In the genomic region with DNA sequence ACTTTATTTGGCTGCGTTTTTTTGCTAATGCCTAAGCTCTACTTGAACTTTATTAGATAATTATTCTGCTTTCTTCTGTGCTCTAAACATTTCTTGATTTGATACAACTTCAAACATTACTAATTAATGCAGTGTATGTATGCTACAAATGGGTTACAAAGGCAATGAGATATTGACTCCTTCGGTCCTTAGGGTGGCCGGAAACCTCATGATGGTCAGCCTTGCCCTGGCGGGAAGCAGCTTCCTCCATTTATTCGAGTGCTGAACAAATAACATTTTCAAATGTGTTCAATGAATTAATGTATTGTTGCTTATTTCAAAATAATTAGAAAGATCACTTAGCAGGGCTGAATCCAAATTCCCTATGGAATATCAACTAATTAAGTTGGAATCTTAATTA, we compare ENCODE assay signal across 14 cellular contexts. TPM values are rescaled to one million over a fixed set of nuclear protein-coding genes. Genes with fewer than 3 reads are reported as not detected.
DNase-seq lines count a peak whose midpoint lies in the region; ATAC-seq, FAIRE-seq and TF ChIP-seq lines count a peak whose summit lies in the region.
"Had no signal": no experiment of that assay in that cellular context is flagged by ENCODE, and none has a peak within 500 bp of the region (broad histone marks: within the 10 kb centered on the region; RNA-seq: fewer than 3 reads in every experiment).

No MANE protein-coding gene starts in this region.

- 78% methylated on average over 5 of the region's 5 CpGs for WGBS in K562 (ENCODE audit: insufficient coverage, low coverage, missing lambda C conversion rate)

- H3K9me2 ChIP-seq in MM.1S (replicated peaks; ENCODE audit: insufficient read depth, low read length), result no peaks in the 10 kb centered on the region

- H3K9me1 ChIP-seq in K562 (ENCODE audit: control insufficient read depth, insufficient read depth, low read length), result no peaks in the 10 kb centered on the region

- CTCF ChIA-PET in activated CD4-positive, alpha-beta T cell treated with anti-CD3 and anti-CD28 coated beads, Interleukin-2, amount 10 ng/mL, durations not matched to agents 7 days and 5 days (lab: Charles Lee), result no interaction called here
- CTCF ChIA-PET in K562 (lab: Yijun Ruan, JAX; ENCODE audit: low intra/inter-chr PET ratio), result no interaction called here

- H3K4me1 ChIP-seq in MM.1S (ENCODE audit: low read length), result peaks cover 17% of the 10 kb centered on the region
- peaks cover 43 to 54% of the 10 kb centered on the region in 2 experiments for H3K4me1 ChIP-seq in K562 (replicated peaks in 1 of 2; ENCODE audit: control insufficient read depth in 2 of 2, insufficient read depth in 2 of 2, low read length in 2 of 2)
- H3K4me1 ChIP-seq in gastrocnemius medialis, result peaks cover 35 to 41% of the 10 kb centered on the region in 2 donors

- H3K27me3 Mint-ChIP-seq in activated CD4-positive, alpha-beta T cell treated with anti-CD3 and anti-CD28 coated beads, Interleukin-2, amount 10 ng/mL, durations not matched to agents 7 days and 5 days, result no peaks in the 10 kb centered on the region

- peaks cover 3% of the 10 kb centered on the region for H3K9me3 Mint-ChIP-seq in activated CD4-positive, alpha-beta T cell treated with anti-CD3 and anti-CD28 coated beads, Interleukin-2, amount 10 ng/mL, durations not matched to agents 7 days and 5 days

- peaks cover 11% of the 10 kb centered on the region for H3K79me2 ChIP-seq in MM.1S (ENCODE audit: low read length)
- peaks cover 19% of the 10 kb centered on the region for H3K79me2 ChIP-seq in K562 (ENCODE audit: control insufficient read depth, insufficient read depth, low read length)

- H3K27ac Mint-ChIP-seq in activated CD4-positive, alpha-beta T cell treated with anti-CD3 and anti-CD28 coated beads, Interleukin-2, amount 10 ng/mL, durations not matched to agents 7 days and 5 days, result peak overlapping the region; percentile 43

- ATAC-seq in K562, result no peak
- no peak for ATAC-seq in gastrocnemius medialis
- no peak for ATAC-seq in GM18868 (IDR thresholded peaks at IDR 0.05; ENCODE audit: unreplicated experiment)
- ATAC-seq: lower lobe of right lung had no signal

- H3K27me3 ChIP-seq in MM.1S (replicated peaks; ENCODE audit: insufficient read depth, low read length) (no peaks in the 10 kb centered on the region), K562 (ENCODE audit: control insufficient read depth in 2 of 2, insufficient read depth in 2 of 2, low read length in 2 of 2) (no peaks in the 10 kb centered on the region), gastrocnemius medialis (no peaks in the 10 kb centered on the region)

- intact Hi-C loops in K562 (cut with micrococcal nuclease) (loop anchor here (10.0 kb wide), 2 partner anchors 1217 to 1993 kb away; a partner anchor contains a TSS), gastrocnemius medialis (cut with DNase I; ENCODE audit: low total_unique reads) (no loop called here)

- H3K9me3 ChIP-seq in MM.1S (replicated peaks; ENCODE audit: insufficient read depth, low read length) (no peaks in the 10 kb centered on the region), K562 (replicated peaks; ENCODE audit: control insufficient read depth, insufficient read depth, low read depth, low read length) (no peaks in the 10 kb centered on the region), gastrocnemius medialis (no peaks in the 10 kb centered on the region)
- H3K9me3 ChIP-seq: lower lobe of right lung had no signal

- H3K4me1 Mint-ChIP-seq in activated CD4-positive, alpha-beta T cell treated with anti-CD3 and anti-CD28 coated beads, Interleukin-2, amount 10 ng/mL, durations not matched to agents 7 days and 5 days, result peaks cover 44% of the 10 kb centered on the region

- H3K36me3 Mint-ChIP-seq in activated CD4-positive, alpha-beta T cell treated with anti-CD3 and anti-CD28 coated beads, Interleukin-2, amount 10 ng/mL, durations not matched to agents 7 days and 5 days (ENCODE audit: low read depth), result peaks cover 45% of the 10 kb centered on the region

- no peak overlapping the region for H3K27ac ChIP-seq in MM.1S (ENCODE audit: low read length)
- no peak overlapping the region for H3K27ac ChIP-seq in K562 (ENCODE audit: extremely low read depth, low read depth, low read length)
- H3K27ac ChIP-seq in gastrocnemius medialis, result peak overlapping the region; percentile 96 to 100 (median 98)

- BruUV-seq in K562 (replicated peaks; lab: Mats Ljungman, UMichigan), result no TSS peak

- no peak overlapping the region for H2AFZ ChIP-seq in MM.1S (ENCODE audit: low read length)
- no peak overlapping the region for H2AFZ ChIP-seq in K562 (ENCODE audit: low read depth, low read length)

- TF ChIP-seq CTCF in MM.1S (IDR thresholded peaks at IDR 0.05; ENCODE audit: low read length) (no peak), K562 (IDR thresholded peaks at IDR 0.05 in 2 of 3, conservative IDR thresholded peaks at IDR 0.05 in 1 of 3; ENCODE audit: insufficient read depth in 2 of 3, low read depth in 1 of 3, low read length in 3 of 3) (no peak), gastrocnemius medialis (IDR thresholded peaks at IDR 0.05 in 4 of 5, conservative IDR thresholded peaks at IDR 0.05 in 1 of 5) (no peak)

- H3K36me3 ChIP-seq in MM.1S (replicated peaks; ENCODE audit: insufficient read depth, low read length) (no peaks in the 10 kb centered on the region), K562 (ENCODE audit: control insufficient read depth, insufficient read depth, low read length) (no peaks in the 10 kb centered on the region), gastrocnemius medialis (no peaks in the 10 kb centered on the region)
- H3K36me3 ChIP-seq: lower lobe of right lung had no signal

- peak overlapping the region; percentile 81 for H3K4me3 Mint-ChIP-seq in activated CD4-positive, alpha-beta T cell treated with anti-CD3 and anti-CD28 coated beads, Interleukin-2, amount 10 ng/mL, durations not matched to agents 7 days and 5 days

- peaks cover 31% of the 10 kb centered on the region for H3F3A ChIP-seq in MM.1S (ENCODE audit: insufficient read depth, low read length)

- H3K4me3 ChIP-seq in MM.1S (ENCODE audit: low read length) (no peak overlapping the region), K562 (no peak overlapping the region), gastrocnemius medialis (no peak overlapping the region)

- POLR2A ChIA-PET in activated CD4-positive, alpha-beta T cell treated with anti-CD3 and anti-CD28 coated beads, Interleukin-2, amount 10 ng/mL, durations not matched to agents 7 days and 5 days (lab: Charles Lee), result no interaction called here
- POLR2A ChIA-PET in K562 (lab: Yijun Ruan, JAX), result no interaction called here

- TF ChIP-seq POLR2A in K562 (conservative IDR thresholded peaks at IDR 0.05), result no peak
- TF ChIP-seq POLR2A in gastrocnemius medialis (IDR thresholded peaks at IDR 0.05), result no peak

- no peak for FAIRE-seq in K562 (lab: Jason Lieb, UNC)
- FAIRE-seq: small intestine, TTC549 had no signal

- no peak for TF ChIP-seq RAD21 in K562 (CRISPR knock-in tag; conservative IDR thresholded peaks at IDR 0.05 in 1 of 2, IDR thresholded peaks at IDR 0.05 in 1 of 2)

- H4K20me1 ChIP-seq in MM.1S (ENCODE audit: insufficient read depth, low read length) (no peaks in the 10 kb centered on the region), K562 (replicated peaks; ENCODE audit: control insufficient read depth, insufficient read depth, low read length) (no peaks in the 10 kb centered on the region)

- no peak for DNase-seq in activated CD4-positive, alpha-beta T cell treated with anti-CD3 and anti-CD28 coated beads, Interleukin-2, amount 10 ng/mL, durations not matched to agents 7 days and 5 days
- no peak for DNase-seq in activated CD4-positive, alpha-beta T cell treated with anti-CD3 and anti-CD28 coated beads, Interleukin-2, amount 50 U/mL, for 48 hours
- DNase-seq in MM.1S, result no peak
- no peak for DNase-seq in K562 (ENCODE audit: extremely low read depth in 1 of 4, low spot score in 3 of 4)
- no peak for DNase-seq in gastrocnemius medialis
- no peak for DNase-seq in GOT3 (lab: John Stamatoyannopoulos, UW)
- no peak for DNase-seq in NCI-H748 treated with DMSO at 0.1 percent for 48 hours (lab: John Stamatoyannopoulos, UW)
- DNase-seq: lower lobe of right lung, NCI-H1930, NCI-H82, Right ventricle myocardium superior, small intestine had no signal

- TF ChIP-seq EP300 in K562 (IDR thresholded peaks at IDR 0.05; ENCODE audit: low read length), result no peak

- H3K4me2 ChIP-seq in MM.1S (ENCODE audit: low read depth, low read length) (peak overlapping the region; percentile 77; the same call in 1 of the 2 replicates), K562 (ENCODE audit: insufficient read depth, low read length) (peak overlapping the region; percentile 7; the same call in 1 of the 2 replicates)

- in situ Hi-C loops in K562 (cut with MboI), result no loop called here
- in situ Hi-C loops in gastrocnemius medialis (cut with MboI; ENCODE audit: low sequenced_read_pairs in 4 of 4), result no loop called here

- H3K9ac ChIP-seq in MM.1S (ENCODE audit: low read length) (no peak overlapping the region), K562 (ENCODE audit: insufficient read depth in 1 of 2, low read depth in 2 of 2, low read length in 2 of 2) (peak overlapping the region in 1 of 2 experiments; percentile 9; a peak in 1 of 4 replicates)

RNA-seq across cellular contexts. Expression of a gene that starts 3.9 kb away (rescaled TPM):
- total RNA-seq in activated CD4-positive, alpha-beta T cell treated with anti-CD3 and anti-CD28 coated beads, Interleukin-2, amount 10 ng/mL, durations not matched to agents 7 days and 5 days, result 10 to 100 TPM; 91.4 to 97.2 TPM
- total RNA-seq in K562 (2011; cell fraction: chromatin; rRNA removed; ENCODE audit: low replicate concordance), result 36.6 and 68.1 TPM in 2 replicates
- 19.8 and 21.8 TPM in 2 replicates for total RNA-seq in K562 (2011; cell fraction: nucleolus; rRNA removed)
- total RNA-seq in K562 (2011; cell fraction: nucleoplasm; rRNA removed), result 43.1 and 74.7 TPM in 2 replicates
- 9.9 and 11.0 TPM in 2 replicates for total RNA-seq in K562 (2014; rRNA removed)
- 24.7 and 29.6 TPM in 2 replicates for total RNA-seq in K562 (2014; rRNA removed; fragmentation: Illumina TruSeq; extraction: Trizol)
- total RNA-seq in K562 (2015; rRNA removed; fragmentation: Illumina TruSeq; extraction: Trizol), result 24.3 and 27.9 TPM in 2 replicates
- 19.3 and 20.3 TPM in 2 replicates for total RNA-seq in K562 (2021)
- 13.1 and 16.2 TPM in 2 replicates for polyA plus RNA-seq in K562 (2011; rRNA removed)
- 3.5 and 9.1 TPM in 2 replicates for polyA plus RNA-seq in K562 (2011; cell fraction: cytosol; rRNA removed)
- 10.3 and 12.8 TPM in 2 replicates for polyA plus RNA-seq in K562 (2011; cell fraction: nucleus; rRNA removed)
- 5.9 and 6.5 TPM in 2 replicates for polyA plus RNA-seq in K562 (2012)
- polyA plus RNA-seq in K562 (2014; fragmentation: Illumina TruSeq; extraction: Trizol), result 9.5 and 11.2 TPM in 2 replicates
- 1 to 10 TPM; 2.6 to 3.2 TPM for polyA plus RNA-seq in K562 (2014; fragmentation: Nextera tagmentation; extraction: Ambion mirVana)
- 9.2 and 10.0 TPM in 2 replicates for polyA plus RNA-seq in K562 (2014; rRNA removed)
- 67.1 and 69.7 TPM in 2 replicates for polyA minus RNA-seq in K562 (2011; rRNA and poly(A)+ RNA removed)
- 25.2 and 26.1 TPM in 2 replicates for polyA minus RNA-seq in K562 (2011; cell fraction: cytosol; rRNA and poly(A)+ RNA removed)
- polyA minus RNA-seq in K562 (2011; cell fraction: nucleus; rRNA and poly(A)+ RNA removed), result 20.2 and 41.5 TPM in 2 replicates
- total RNA-seq in gastrocnemius medialis, result 10 to 100 TPM; 31.9 to 48.7 (median 33.1) TPM

RNA-seq across cellular contexts. Expression of a gene that starts 55.7 kb away (rescaled TPM):
- 100 to 1,000 TPM; 122 to 138 TPM for total RNA-seq in activated CD4-positive, alpha-beta T cell treated with anti-CD3 and anti-CD28 coated beads, Interleukin-2, amount 10 ng/mL, durations not matched to agents 7 days and 5 days
- 5.1 and 15.3 TPM in 2 replicates for total RNA-seq in K562 (2011; cell fraction: chromatin; rRNA removed; ENCODE audit: low replicate concordance)
- 2.8 and 5.9 TPM in 2 replicates for total RNA-seq in K562 (2011; cell fraction: nucleolus; rRNA removed)
- 6.0 and 8.9 TPM in 2 replicates for total RNA-seq in K562 (2011; cell fraction: nucleoplasm; rRNA removed)
- total RNA-seq in K562 (2014; rRNA removed) (1.7 and 2.5 TPM in 2 replicates), K562 (2014; rRNA removed; fragmentation: Illumina TruSeq; extraction: Trizol) (2.3 and 2.4 TPM in 2 replicates), K562 (2015; rRNA removed; fragmentation: Illumina TruSeq; extraction: Trizol) (2.3 and 3.0 TPM in 2 replicates), K562 (2021) (1.4 and 2.2 TPM in 2 replicates), gastrocnemius medialis (1 to 10 TPM; 1.1 to 8.5 (median 2.9) TPM)
- polyA plus RNA-seq in K562 (2011; rRNA removed) (1.9 and 2.1 TPM in 2 replicates), K562 (2014; fragmentation: Illumina TruSeq; extraction: Trizol) (1.3 TPM in 2 replicates), K562 (2014; fragmentation: Nextera tagmentation; extraction: Ambion mirVana) (1 to 10 TPM in 1 of 2 experiments, under 1 TPM in 1; 0.93 to 1.2 TPM), K562 (2014; rRNA removed) (0.27 and 4.0 TPM in 2 replicates)
- 0.30 and 0.72 TPM in 2 replicates for polyA plus RNA-seq in K562 (2011; cell fraction: cytosol; rRNA removed)
- 3.1 and 3.2 TPM in 2 replicates for polyA plus RNA-seq in K562 (2011; cell fraction: nucleus; rRNA removed)
- 0.83 and 1.8 TPM in 2 replicates for polyA plus RNA-seq in K562 (2012)
- 6.5 and 7.6 TPM in 2 replicates for polyA minus RNA-seq in K562 (2011; rRNA and poly(A)+ RNA removed)
- polyA minus RNA-seq in K562 (2011; cell fraction: cytosol; rRNA and poly(A)+ RNA removed), result 0.82 and 1.6 TPM in 2 replicates
- 7.8 and 12.4 TPM in 2 replicates for polyA minus RNA-seq in K562 (2011; cell fraction: nucleus; rRNA and poly(A)+ RNA removed)

Comparison
In these comparisons a context has a peak if more than half of its experiments do, and no peak if none do; other contexts are left out.
1. H3K27ac ChIP-seq: peak in gastrocnemius medialis (4 of 4); none in MM.1S (single experiment) and K562 (single experiment).
2. RNA of a gene that starts 55.7 kb away (total RNA-seq): 122 to 138 TPM in activated CD4-positive, alpha-beta T cell treated with anti-CD3 and anti-CD28 coated beads, Interleukin-2, amount 10 ng/mL, durations not matched to agents 7 days and 5 days; 1.1 to 8.5 TPM in gastrocnemius medialis and 1.4 to 15.3 TPM in K562; every median in the first group is over 4 times any median in the second.